ENCODE assay signal across 9 cellular contexts in genomic region chr17:45227101-45227591, GRCh38. TPM values are rescaled to one million over a fixed set of nuclear protein-coding genes. Genes with fewer than 3 reads are reported as not detected.
DNase-seq lines count a peak whose midpoint lies in the region; ATAC-seq and TF ChIP-seq lines count a peak whose summit lies in the region.
"Had no signal": no experiment of that assay in that cellular context is flagged by ENCODE, and none has a peak within 500 bp of the region (broad histone marks: within the 10 kb centered on the region; RNA-seq: fewer than 3 reads in every experiment).

No MANE protein-coding gene starts in this region.

- H3K36me3 Mint-ChIP-seq in stimulated activated naive CD8-positive, alpha-beta T cell treated with anti-CD3 and anti-CD28 coated beads, Interleukin-15, Interleukin-2, amounts not matched to agents 100 ng/mL and 50 ng/mL, for 24 hours (ENCODE audit: low read depth) = peaks cover 36% of the 10 kb centered on the region

- peak overlapping the region; percentile 98 for H3K4me2 ChIP-seq in OCI-LY3 (ENCODE audit: low read length)

- H3K4me3 ChIP-seq in OCI-LY3 (ENCODE audit: low read length) (peak overlapping the region; percentile 74), esophagus (ENCODE audit: low read depth in 1 of 2, low read length in 2 of 2) (no peak overlapping the region)

- peak overlapping the region; percentile 98 for H3K27ac Mint-ChIP-seq in stimulated activated naive CD8-positive, alpha-beta T cell treated with anti-CD3 and anti-CD28 coated beads, Interleukin-15, Interleukin-2, amounts not matched to agents 100 ng/mL and 50 ng/mL, for 24 hours

- no peaks in the 10 kb centered on the region for H3K9me3 Mint-ChIP-seq in stimulated activated naive CD8-positive, alpha-beta T cell treated with anti-CD3 and anti-CD28 coated beads, Interleukin-15, Interleukin-2, amounts not matched to agents 100 ng/mL and 50 ng/mL, for 24 hours

- H3K27ac ChIP-seq in OCI-LY3 (ENCODE audit: low read length) = peak overlapping the region; percentile 99
- H3K27ac ChIP-seq in esophagus (ENCODE audit: low read depth in 2 of 2, low read length in 1 of 2) = peak overlapping the region; percentile 36 to 79
- H3K27ac ChIP-seq: 22Rv1 had no signal

- H3K9ac ChIP-seq in OCI-LY3 (ENCODE audit: low read length) = peak overlapping the region; percentile 96

- H3K9me3 ChIP-seq in OCI-LY3 (ENCODE audit: insufficient read depth, low read length) = no peaks in the 10 kb centered on the region
- H3K9me3 ChIP-seq in esophagus (ENCODE audit: control insufficient read depth in 2 of 2, insufficient read depth in 1 of 2, low read depth in 1 of 2, low read length in 1 of 2) = no peaks in the 10 kb centered on the region

- H3K4me1 ChIP-seq in OCI-LY3 (ENCODE audit: low read length) (peaks cover 81% of the 10 kb centered on the region), esophagus (ENCODE audit: control insufficient read depth in 2 of 2, insufficient read depth in 2 of 2, low read length in 1 of 2) (peaks cover 0 to 17% of the 10 kb centered on the region in 2 donors)

- peaks cover 88% of the 10 kb centered on the region for H3K4me1 Mint-ChIP-seq in stimulated activated naive CD8-positive, alpha-beta T cell treated with anti-CD3 and anti-CD28 coated beads, Interleukin-15, Interleukin-2, amounts not matched to agents 100 ng/mL and 50 ng/mL, for 24 hours (ENCODE audit: low read depth)

- 54 to 58% methylated on average over 5 of the region's 5 CpGs for WGBS in esophagus, 2 donors

- no peaks in the 10 kb centered on the region for H3K27me3 Mint-ChIP-seq in stimulated activated naive CD8-positive, alpha-beta T cell treated with anti-CD3 and anti-CD28 coated beads, Interleukin-15, Interleukin-2, amounts not matched to agents 100 ng/mL and 50 ng/mL, for 24 hours

- DNase-seq in NK-92 treated with Interleukin-12 subunit alpha and Interleukin-12 subunit beta, amount 100 ng/mL, for 24 hours (lab: John Stamatoyannopoulos, UW) = peak; percentile 43
- DNase-seq in NK-92 (lab: John Stamatoyannopoulos, UW; ENCODE audit: unreplicated experiment) (no peak), NCI-H2227 (lab: John Stamatoyannopoulos, UW; ENCODE audit: unreplicated experiment) (no peak)

- H4K20me1 ChIP-seq in OCI-LY3 (ENCODE audit: insufficient read depth, low read length) = no peaks in the 10 kb centered on the region

- H3K4me3 Mint-ChIP-seq in stimulated activated naive CD8-positive, alpha-beta T cell treated with anti-CD3 and anti-CD28 coated beads, Interleukin-15, Interleukin-2, amounts not matched to agents 100 ng/mL and 50 ng/mL, for 24 hours = peak overlapping the region; percentile 99

- H3K27me3 ChIP-seq in OCI-LY3 (ENCODE audit: low read depth, low read length) = no peaks in the 10 kb centered on the region
- no peaks in the 10 kb centered on the region for H3K27me3 ChIP-seq in esophagus (ENCODE audit: control insufficient read depth in 1 of 2, insufficient read depth in 2 of 2, low read length in 2 of 2)

- H3K79me2 ChIP-seq in OCI-LY3 (ENCODE audit: low read length) = peaks cover 89% of the 10 kb centered on the region

- no peak for TF ChIP-seq CTCF in OCI-LY3 (IDR thresholded peaks at IDR 0.05; ENCODE audit: low read depth, low read length)

- H3K36me3 ChIP-seq in OCI-LY3 (replicated peaks; ENCODE audit: low read depth, low read length) = no peaks in the 10 kb centered on the region
- H3K36me3 ChIP-seq in esophagus (ENCODE audit: control insufficient read depth in 2 of 2, insufficient read depth in 2 of 2, low read length in 1 of 2) = no peaks in the 10 kb centered on the region

- ATAC-seq in GM21515 (IDR thresholded peaks at IDR 0.05; ENCODE audit: unreplicated experiment) (no peak), HG03139 (IDR thresholded peaks at IDR 0.05; ENCODE audit: unreplicated experiment) (no peak)

- H2AFZ ChIP-seq in OCI-LY3 (ENCODE audit: low read depth, low read length) = no peak overlapping the region

RNA-seq across cellular contexts. Expression of gene FMNL1, which starts 5.5 kb away (rescaled TPM):
- polyA plus RNA-seq in esophagus = 1 to 10 TPM; 4.3 to 5.2 TPM

RNA-seq across cellular contexts. Expression of gene SPATA32, which starts 34.7 kb away (rescaled TPM):
- not detected for polyA plus RNA-seq in esophagus
